1 cellular context compared by ENCODE assay signal in genomic region chr20:46625875-46626373, GRCh38.
A peak's percentile ranks its signal among the peaks of the same experiment; 100 is the strongest.
TF ChIP-seq lines count a peak whose summit lies in the region.

No MANE protein-coding gene starts in this region.

TF ChIP-seq in HepG2, 621 proteins besides CTCF, POLR2A, EP300 and RAD21:
- TF ChIP-seq ZNF329 (CRISPR knock-in tag; IDR thresholded peaks at IDR 0.05; ENCODE audit: low read depth), result no peak
- no peak for TF ChIP-seq ZNF407 (CRISPR knock-in tag; IDR thresholded peaks at IDR 0.05; ENCODE audit: not compliant biosample characterization)
- TF ChIP-seq HNRNPK (IDR thresholded peaks at IDR 0.05; ENCODE audit: low read depth, low read length, poor library complexity, severe bottlenecking), result peak; percentile 91
- TF ChIP-seq FOXK2 (IDR thresholded peaks at IDR 0.05), result 0 out of 2 replicates have a peak, but pooled peaks have one; percentile 31
- TF ChIP-seq RBM22 (optimal IDR thresholded peaks at IDR 0.05; ENCODE audit: low read length), result peak; percentile 43
- TF ChIP-seq FOXA1 (IDR thresholded peaks at IDR 0.05), result 0 out of 2 replicates have a peak, but pooled peaks have one; percentile 24
- TF ChIP-seq FOXA1 (CRISPR knock-in tag; IDR thresholded peaks at IDR 0.05), result no peak
- peak; percentile 96 for TF ChIP-seq PCBP2 (optimal IDR thresholded peaks at IDR 0.05; ENCODE audit: low read depth, low read length, poor library complexity, severe bottlenecking)
